2 cellular contexts compared by ENCODE assay signal in genomic region chr6:121959501-121959900, GRCh38.
TF ChIP-seq lines count a peak whose summit lies in the region.

No MANE protein-coding gene starts in this region.

TF ChIP-seq in SK-N-SH, 30 proteins besides CTCF, POLR2A, EP300 and RAD21:
- TF ChIP-seq REST (IDR thresholded peaks at IDR 0.05; ENCODE audit: low read depth, low read length) = no peak
- no peak for TF ChIP-seq ELF1 (IDR thresholded peaks at IDR 0.05)
- TF ChIP-seq SIN3A (IDR thresholded peaks at IDR 0.05; ENCODE audit: borderline replicate concordance, low read depth, low read length) = no peak
- TF ChIP-seq FOXM1 (IDR thresholded peaks at IDR 0.05; ENCODE audit: low read depth) = no peak
- no peak for TF ChIP-seq TEAD4 (IDR thresholded peaks at IDR 0.05; ENCODE audit: borderline replicate concordance, insufficient read depth)
- no peak for TF ChIP-seq IRF3 (IDR thresholded peaks at IDR 0.05; ENCODE audit: low read depth, low read length)
- TF ChIP-seq GABPA (IDR thresholded peaks at IDR 0.05; ENCODE audit: low read depth) = no peak
- no peak for TF ChIP-seq POLR2AphosphoS5 (IDR thresholded peaks at IDR 0.05; ENCODE audit: low read depth, low read length)
- TF ChIP-seq USF2 (IDR thresholded peaks at IDR 0.05; ENCODE audit: borderline replicate concordance, low read depth, low read length) = no peak
- no peak for TF ChIP-seq GATA2 (CRISPR knock-in tag; IDR thresholded peaks at IDR 0.05)
- TF ChIP-seq TAF1 (IDR thresholded peaks at IDR 0.05; ENCODE audit: borderline replicate concordance, low read depth, low read length) = no peak
- TF ChIP-seq SMC3 (IDR thresholded peaks at IDR 0.05; ENCODE audit: low read depth, low read length) = no peak
- no peak for TF ChIP-seq FOSL2 (IDR thresholded peaks at IDR 0.05; ENCODE audit: borderline replicate concordance, low read depth)
- TF ChIP-seq NRF1 (IDR thresholded peaks at IDR 0.05; ENCODE audit: low read depth, low read length) = no peak
- no peak for TF ChIP-seq MAX (IDR thresholded peaks at IDR 0.05; ENCODE audit: low read depth)
- TF ChIP-seq RXRA (IDR thresholded peaks at IDR 0.05; ENCODE audit: borderline replicate concordance, low read depth) = no peak
- no peak for TF ChIP-seq PBX3 (IDR thresholded peaks at IDR 0.05)

TF ChIP-seq in SK-N-SH treated with all-trans-retinoic acid at 6 μM for 48 hours, 23 proteins besides CTCF, POLR2A, EP300 and RAD21 (continued from another document):
- no peak for TF ChIP-seq TSHZ2 (CRISPR knock-in tag; IDR thresholded peaks at IDR 0.05)
- no peak for TF ChIP-seq ZNF70 (CRISPR knock-in tag; IDR thresholded peaks at IDR 0.05)
- no peak for TF ChIP-seq ZC3H10 (CRISPR knock-in tag; IDR thresholded peaks at IDR 0.05)
- no peak for TF ChIP-seq POU6F1 (CRISPR knock-in tag; IDR thresholded peaks at IDR 0.05; ENCODE audit: borderline replicate concordance, low read depth)
